Comparison of ENCODE assay signal across 31 cellular contexts in the genomic region with DNA sequence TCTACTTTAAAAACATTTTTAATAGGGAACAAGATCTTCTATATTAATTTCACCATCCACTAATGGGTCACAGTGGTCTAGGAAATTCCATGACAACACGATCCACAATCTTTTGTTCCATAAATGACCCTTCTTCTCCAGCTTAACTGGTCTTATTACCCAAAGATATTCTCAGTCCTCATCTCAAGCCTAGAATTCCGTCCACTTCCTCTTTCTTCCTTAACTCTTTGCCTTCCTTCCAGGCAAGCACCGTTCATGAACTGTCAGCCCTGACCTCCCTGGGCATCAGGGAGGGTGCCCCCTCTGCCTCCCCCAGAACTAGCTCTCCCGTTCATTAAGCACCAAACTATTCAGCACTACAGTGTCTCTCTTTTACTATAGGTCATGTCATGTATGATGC. TPM values are rescaled to one million over a fixed set of nuclear protein-coding genes. Genes with fewer than 3 reads are reported as not detected.
"Had no signal": no experiment of that assay in that cellular context is flagged by ENCODE, and none has a peak within 500 bp of the region (broad histone marks: within the 10 kb centered on the region; RNA-seq: fewer than 3 reads in every experiment).

No MANE protein-coding gene starts in this region.

- H3K36me3 Mint-ChIP-seq: WTC11 had no signal

- H3K27ac ChIP-seq: ascending aorta, body of pancreas, SJSA1 had no signal

- FAIRE-seq: bronchial epithelial cell, RCC 7860 had no signal

- H3K9me3 ChIP-seq: ascending aorta, body of pancreas, SJSA1 had no signal

- DNase-seq: activated CD4-positive, alpha-beta memory T cell treated with anti-CD3 and anti-CD28 coated beads for 36 hours; activated CD4-positive, alpha-beta T cell treated with anti-CD3 and anti-CD28 coated beads, Interleukin-2, amount 10 ng/mL, durations not matched to agents 24 days and 14 days; activated CD4-positive, CD25-positive, alpha-beta regulatory T cell treated with anti-CD3 and anti-CD28 coated beads, Interleukin-2, amount 50 U/mL, for 72 hours; activated CD8-positive, alpha-beta memory T cell treated with anti-CD3 and anti-CD28 coated beads, Interleukin-2, amount 50 U/mL, for 4 hours; activated gamma-delta T cell treated with Interleukin-2 at 50 U/mL for 16 hours; activated naive CD4-positive, alpha-beta T cell treated with anti-CD3 and anti-CD28 coated beads, Interleukin-2, amount 50 U/mL, for 16 hours; activated naive CD8-positive, alpha-beta T cell treated with anti-CD3 and anti-CD28 coated beads, Interleukin-2, amount 50 U/mL, for 24 hours; activated T-cell treated with anti-CD3 and anti-CD28 coated beads, Interleukin-2, amount 50 U/mL, for 72 hours; amniotic stem cell; body of pancreas; central memory CD4-positive, alpha-beta T cell; Karpas-422; NCI-H1092 treated with DMSO at 0.1 percent for 48 hours; NCI-H1417 treated with DMSO at 0.1 percent for 48 hours; NCI-H1694; NCI-H2029; NCI-H2107; NCI-H2171 treated with DMSO at 0.1 percent for 48 hours; NCI-H226; NCI-H526 treated with DMSO at 0.1 percent for 48 hours; NCI-H82; PC-3; SHP77 had no signal

- H3K9me3 Mint-ChIP-seq: activated CD4-positive, alpha-beta memory T cell treated with anti-CD3 and anti-CD28 coated beads for 36 hours; activated CD4-positive, alpha-beta T cell treated with anti-CD3 and anti-CD28 coated beads, Interleukin-2, amount 10 ng/mL, durations not matched to agents 24 days and 14 days; activated naive CD8-positive, alpha-beta T cell treated with anti-CD3 and anti-CD28 coated beads, Interleukin-2, amount 50 U/mL, for 24 hours; activated T-helper 2 cell treated with anti-CD3 and anti-CD28 coated beads, Interferon-gamma antibody, Interleukin-2, Interleukin-4, amounts not matched to agents 10 μg/mL and 5 μg/mL and 100 μg/mL, durations not matched to agents 14 hours and 24 hours and 36 hours; T-helper 1 cell treated with Interleukin-12 subunit alpha and Interleukin-12 subunit beta and Interleukin-4 antibody, amounts not matched to agents 30 μg/mL and 1 μg/mL, for 36 hours; WTC11 had no signal

- H3K4me3 Mint-ChIP-seq: activated CD4-positive, alpha-beta memory T cell treated with anti-CD3 and anti-CD28 coated beads for 36 hours; activated CD4-positive, alpha-beta T cell treated with anti-CD3 and anti-CD28 coated beads, Interleukin-2, amount 10 ng/mL, durations not matched to agents 24 days and 14 days; activated naive CD8-positive, alpha-beta T cell treated with anti-CD3 and anti-CD28 coated beads, Interleukin-2, amount 50 U/mL, for 24 hours; activated T-cell treated with anti-CD3 and anti-CD28 coated beads, Interleukin-2, amount 50 U/mL, for 72 hours; T-helper 1 cell treated with Interleukin-12 subunit alpha and Interleukin-12 subunit beta and Interleukin-4 antibody, amounts not matched to agents 30 μg/mL and 1 μg/mL, for 36 hours; WTC11 had no signal

- H3K4me1 ChIP-seq: ascending aorta, SJSA1 had no signal

- H3K27me3 Mint-ChIP-seq: activated CD4-positive, alpha-beta memory T cell treated with anti-CD3 and anti-CD28 coated beads for 36 hours; activated CD4-positive, alpha-beta T cell treated with anti-CD3 and anti-CD28 coated beads, Interleukin-2, amount 10 ng/mL, durations not matched to agents 24 days and 14 days; activated naive CD8-positive, alpha-beta T cell treated with anti-CD3 and anti-CD28 coated beads, Interleukin-2, amount 50 U/mL, for 24 hours had no signal

- H3K27ac Mint-ChIP-seq: activated CD4-positive, alpha-beta memory T cell treated with anti-CD3 and anti-CD28 coated beads for 36 hours; activated CD4-positive, alpha-beta T cell treated with anti-CD3 and anti-CD28 coated beads, Interleukin-2, amount 10 ng/mL, durations not matched to agents 24 days and 14 days; activated naive CD8-positive, alpha-beta T cell treated with anti-CD3 and anti-CD28 coated beads, Interleukin-2, amount 50 U/mL, for 24 hours; activated T-cell treated with anti-CD3 and anti-CD28 coated beads, Interleukin-2, amount 50 U/mL, for 72 hours; activated T-helper 2 cell treated with anti-CD3 and anti-CD28 coated beads, Interferon-gamma antibody, Interleukin-2, Interleukin-4, amounts not matched to agents 10 μg/mL and 5 μg/mL and 100 μg/mL, durations not matched to agents 14 hours and 24 hours and 36 hours; T-helper 1 cell treated with Interleukin-12 subunit alpha and Interleukin-12 subunit beta and Interleukin-4 antibody, amounts not matched to agents 30 μg/mL and 1 μg/mL, for 36 hours; WTC11 had no signal

- H3K4me3 ChIP-seq: ascending aorta, body of pancreas, SJSA1 had no signal

- H3K4me1 Mint-ChIP-seq: WTC11 had no signal

- H3K27me3 ChIP-seq: ascending aorta, body of pancreas, SJSA1 had no signal

- ATAC-seq: activated naive CD8-positive, alpha-beta T cell treated with anti-CD3 and anti-CD28 coated beads, Interleukin-2, amount 50 U/mL, for 24 hours; activated T-cell treated with anti-CD3 and anti-CD28 coated beads, Interleukin-2, amount 50 U/mL, for 72 hours; body of pancreas; PC-3; WTC11 had no signal

RNA-seq across cellular contexts. Expression of a gene that starts 58.5 kb away (rescaled TPM):
- total RNA-seq: ascending aorta, bronchial epithelial cell, NCI-H460, PC-3, SJSA1 had no signal
